Comparison of ENCODE assay signal across 14 cellular contexts in the genomic region with DNA sequence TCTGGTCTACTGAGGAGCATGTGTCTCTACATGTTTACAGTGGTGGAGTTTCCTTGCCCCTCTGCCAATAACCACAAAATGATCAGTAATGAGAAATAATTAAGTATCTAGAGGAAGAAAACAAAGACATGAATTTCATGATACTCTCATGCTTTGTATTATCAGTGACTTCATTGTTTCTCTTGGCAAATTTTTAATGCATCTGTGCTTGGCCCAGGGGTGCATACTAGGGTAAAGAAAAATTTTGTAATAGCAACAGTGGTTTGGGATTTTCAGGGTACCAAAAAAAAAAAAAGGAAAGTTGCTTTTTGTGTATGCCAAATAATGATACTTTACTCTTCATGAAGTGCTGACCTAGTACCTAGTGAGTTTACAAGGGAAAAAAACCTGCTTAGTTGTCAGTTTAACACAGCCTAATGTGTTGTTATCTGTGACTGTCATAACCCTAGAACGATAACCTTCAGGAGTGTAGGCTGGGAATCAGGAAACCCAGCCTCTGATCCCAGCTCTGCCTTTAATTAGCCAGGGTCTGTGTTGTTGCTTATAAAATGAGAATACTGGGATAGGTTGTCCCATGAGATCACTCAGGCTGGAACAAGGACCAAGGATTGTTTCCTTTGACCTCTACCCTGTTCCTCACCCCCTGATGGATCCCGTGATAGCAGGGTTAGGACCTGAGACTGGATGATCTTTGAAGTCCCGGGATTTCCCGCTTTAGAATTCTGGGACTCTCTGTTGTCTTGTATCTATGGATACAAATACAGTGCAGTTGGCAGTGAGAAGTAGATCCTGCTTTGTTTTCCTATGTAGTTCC.
DNase-seq lines count a peak whose midpoint lies in the region; ATAC-seq and TF ChIP-seq lines count a peak whose summit lies in the region.
"Had no signal": no experiment of that assay in that cellular context is flagged by ENCODE, and none has a peak within 500 bp of the region (broad histone marks: within the 10 kb centered on the region; RNA-seq: fewer than 3 reads in every experiment).

No MANE protein-coding gene starts in this region.

- H3K9me3 ChIP-seq in muscle layer of duodenum (ENCODE audit: control insufficient read depth in 1 of 2, low read length in 2 of 2) (no peaks in the 10 kb centered on the region), OCI-LY7 (ENCODE audit: low read length) (no peaks in the 10 kb centered on the region)
- H3K9me3 ChIP-seq: thyroid gland had no signal

- no peak overlapping the region for H3K4me2 ChIP-seq in OCI-LY7 (ENCODE audit: low read length)

- ATAC-seq in Right ventricle myocardium inferior: peak; percentile 72
- peak; percentile 80 for ATAC-seq in Right ventricle myocardium superior (ENCODE audit: poor library complexity)
- ATAC-seq in HG02981 (IDR thresholded peaks at IDR 0.05; ENCODE audit: unreplicated experiment): no peak
- ATAC-seq in GM21717 (IDR thresholded peaks at IDR 0.05; ENCODE audit: unreplicated experiment): no peak

- H3K27ac ChIP-seq in muscle layer of duodenum (ENCODE audit: low read length) (peak overlapping the region; percentile 79), OCI-LY7 (ENCODE audit: low read depth, low read length, poor library complexity, severe bottlenecking) (no peak overlapping the region)
- H3K27ac ChIP-seq: thyroid gland had no signal

- intact Hi-C loops in Right ventricle myocardium inferior (cut with DNase I): loop anchor here (5.0 kb wide), 3 partner anchors 72 to 322 kb away; no protein-coding TSS in a partner anchor
- intact Hi-C loops in cardiac septum (cut with DNase I): loop anchor here (5.0 kb wide), 1 partner anchor 72 kb away; no protein-coding TSS in a partner anchor
- intact Hi-C loops in Right ventricle myocardium superior (cut with DNase I): no loop called here
- intact Hi-C loops in OCI-LY7 (cut with micrococcal nuclease; ENCODE audit: unreplicated experiment): no loop called here

- POLR2A ChIA-PET in OCI-LY7 (lab: Charles Lee): no interaction called here

- H3K9me2 ChIP-seq in OCI-LY7 (ENCODE audit: insufficient read depth, low read length): no peaks in the 10 kb centered on the region

- H3K4me3 ChIP-seq in muscle layer of duodenum (ENCODE audit: low read depth in 1 of 2, low read length in 2 of 2) (no peak overlapping the region), OCI-LY7 (ENCODE audit: low read depth, low read length, poor library complexity, severe bottlenecking) (no peak overlapping the region)
- H3K4me3 ChIP-seq: thyroid gland had no signal

- H2AFZ ChIP-seq in OCI-LY7 (ENCODE audit: low read length): no peak overlapping the region

- no peaks in the 10 kb centered on the region for H3K79me2 ChIP-seq in OCI-LY7 (ENCODE audit: insufficient read depth, low read depth, low read length)

- no peak for TF ChIP-seq CTCF in OCI-LY7 (conservative IDR thresholded peaks at IDR 0.05; ENCODE audit: low read length)

- peaks cover 19 to 26% of the 10 kb centered on the region in 2 donors for H3K4me1 ChIP-seq in muscle layer of duodenum (ENCODE audit: control insufficient read depth in 1 of 2, insufficient read depth in 2 of 2, low read length in 2 of 2)
- H3K4me1 ChIP-seq in OCI-LY7 (ENCODE audit: insufficient read depth, low read length, poor library complexity, severe bottlenecking): no peaks in the 10 kb centered on the region
- H3K4me1 ChIP-seq: thyroid gland had no signal

- no peak for DNase-seq in Right ventricle myocardium inferior (ENCODE audit: missing footprints)
- no peak for DNase-seq in cardiac septum (ENCODE audit: low spot score)
- no peak for DNase-seq in Right ventricle myocardium superior
- no peak for DNase-seq in OCI-LY7 (ENCODE audit: low spot score)
- no peak for DNase-seq in NCI-H510A (lab: John Stamatoyannopoulos, UW)
- DNase-seq: activated B cell treated with CpG ODN at 0.5 μM for 24 hours; activated T-cell treated with anti-CD3 and anti-CD28 coated beads, Interleukin-2, amount 50 U/mL, for 24 hours; anterior cingulate cortex; DMS79; NCI-H526; thyroid gland had no signal

- H4K20me1 ChIP-seq in OCI-LY7 (ENCODE audit: insufficient read depth, low read length): no peaks in the 10 kb centered on the region

- H3K36me3 ChIP-seq in muscle layer of duodenum (ENCODE audit: control insufficient read depth in 1 of 2, insufficient read depth in 2 of 2, low read length in 2 of 2): no peaks in the 10 kb centered on the region
- no peaks in the 10 kb centered on the region for H3K36me3 ChIP-seq in OCI-LY7 (ENCODE audit: insufficient read depth, low read length)
- H3K36me3 ChIP-seq: thyroid gland had no signal

- CTCF ChIA-PET in OCI-LY7 (lab: Charles Lee; ENCODE audit: unreplicated experiment): no interaction called here

- H3K27me3 ChIP-seq in muscle layer of duodenum (ENCODE audit: low read depth, low read length): no peaks in the 10 kb centered on the region
- H3K27me3 ChIP-seq: thyroid gland had no signal

- BruUV-seq in OCI-LY7 (replicated peaks; lab: Mats Ljungman, UMichigan): no TSS peak

Comparison
In these comparisons a context has a peak if more than half of its experiments do, and no peak if none do; other contexts are left out.
1. intact Hi-C loops: an anchor here in Right ventricle myocardium inferior (5.0 kb wide) and cardiac septum (5.0 kb wide); none called in Right ventricle myocardium superior and OCI-LY7.
2. ATAC-seq: peak in Right ventricle myocardium inferior (single experiment) and Right ventricle myocardium superior (single experiment); none in HG02981 (single experiment) and GM21717 (single experiment).